In the genomic region with DNA sequence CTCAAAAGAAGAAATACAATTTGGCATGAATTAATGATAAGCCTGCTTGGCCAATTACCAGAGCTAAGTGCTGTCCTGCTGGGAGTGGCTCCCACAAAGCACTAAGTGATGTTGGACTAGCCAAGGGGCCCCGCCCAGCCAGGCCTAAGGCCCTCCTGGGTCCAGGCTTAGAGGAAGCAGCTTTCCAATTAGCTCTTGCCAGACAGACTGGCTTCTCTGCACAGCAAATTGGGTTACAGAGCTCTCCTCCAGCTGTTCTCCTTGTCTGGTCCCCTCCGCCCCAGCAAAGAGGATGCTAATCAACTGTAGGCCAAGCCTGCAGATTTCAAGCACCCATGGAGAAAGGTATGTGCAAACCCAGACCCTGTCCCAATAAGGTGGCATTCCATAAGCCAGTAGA, we compare ENCODE assay signal across 13 cellular contexts.
"Had no signal": no experiment of that assay in that cellular context is flagged by ENCODE, and none has a peak within 500 bp of the region (broad histone marks: within the 10 kb centered on the region; RNA-seq: fewer than 3 reads in every experiment).

No MANE protein-coding gene starts in this region.

- H3K4me1 Mint-ChIP-seq: activated B cell treated with CpG ODN at 0.5 μM for 24 hours; activated CD4-positive, alpha-beta T cell treated with anti-CD3 and anti-CD28 coated beads, Interleukin-2, amount 10 ng/mL, durations not matched to agents 7 days and 5 days; activated T-helper 17 cell treated with anti-CD3 and anti-CD28 coated beads, Interleukin-2, amount 50 U/mL, for 72 hours; memory B cell; nephron had no signal

- DNase-seq: activated B cell treated with CpG ODN at 0.5 μM for 24 hours; activated CD8-positive, alpha-beta memory T cell treated with anti-CD3 and anti-CD28 coated beads for 24 hours; esophagus squamous epithelium; stimulated activated naive CD4-positive, alpha-beta T cell had no signal

- H3K9me3 ChIP-seq: esophagus squamous epithelium, prostate gland, transverse colon had no signal

- H3K4me1 ChIP-seq: esophagus squamous epithelium, prostate gland, transverse colon had no signal

- H3K4me3 Mint-ChIP-seq: activated B cell treated with CpG ODN at 0.5 μM for 24 hours; activated CD4-positive, alpha-beta T cell treated with anti-CD3 and anti-CD28 coated beads, Interleukin-2, amount 10 ng/mL, durations not matched to agents 7 days and 5 days; activated naive CD4-positive, alpha-beta T cell treated with anti-CD3 and anti-CD28 coated beads for 36 hours; activated T-helper 17 cell treated with anti-CD3 and anti-CD28 coated beads, Interleukin-2, amount 50 U/mL, for 72 hours; memory B cell; nephron had no signal

- ATAC-seq: activated T-helper 17 cell treated with anti-CD3 and anti-CD28 coated beads, Interleukin-2, amount 50 U/mL, for 72 hours; sciatic nerve had no signal

- H3K27ac ChIP-seq: cardiac muscle cell, esophagus squamous epithelium, prostate gland, transverse colon had no signal

- H3K9me3 Mint-ChIP-seq: activated B cell treated with CpG ODN at 0.5 μM for 24 hours; activated CD4-positive, alpha-beta T cell treated with anti-CD3 and anti-CD28 coated beads, Interleukin-2, amount 10 ng/mL, durations not matched to agents 7 days and 5 days; activated naive CD4-positive, alpha-beta T cell treated with anti-CD3 and anti-CD28 coated beads for 36 hours; activated T-helper 17 cell treated with anti-CD3 and anti-CD28 coated beads, Interleukin-2, amount 50 U/mL, for 72 hours; memory B cell; nephron had no signal

- H3K27me3 Mint-ChIP-seq: activated CD4-positive, alpha-beta T cell treated with anti-CD3 and anti-CD28 coated beads, Interleukin-2, amount 10 ng/mL, durations not matched to agents 7 days and 5 days had no signal

- H3K27me3 ChIP-seq: cardiac muscle cell had no signal

- H3K27ac Mint-ChIP-seq: activated B cell treated with CpG ODN at 0.5 μM for 24 hours; activated CD4-positive, alpha-beta T cell treated with anti-CD3 and anti-CD28 coated beads, Interleukin-2, amount 10 ng/mL, durations not matched to agents 7 days and 5 days; activated naive CD4-positive, alpha-beta T cell treated with anti-CD3 and anti-CD28 coated beads for 36 hours; activated T-helper 17 cell treated with anti-CD3 and anti-CD28 coated beads, Interleukin-2, amount 50 U/mL, for 72 hours; memory B cell; nephron had no signal

- H3K36me3 ChIP-seq: cardiac muscle cell, esophagus squamous epithelium, prostate gland, transverse colon had no signal

- H3K36me3 Mint-ChIP-seq: memory B cell had no signal

- H3K4me3 ChIP-seq: cardiac muscle cell, esophagus squamous epithelium, prostate gland, transverse colon had no signal
